In the genomic region with DNA sequence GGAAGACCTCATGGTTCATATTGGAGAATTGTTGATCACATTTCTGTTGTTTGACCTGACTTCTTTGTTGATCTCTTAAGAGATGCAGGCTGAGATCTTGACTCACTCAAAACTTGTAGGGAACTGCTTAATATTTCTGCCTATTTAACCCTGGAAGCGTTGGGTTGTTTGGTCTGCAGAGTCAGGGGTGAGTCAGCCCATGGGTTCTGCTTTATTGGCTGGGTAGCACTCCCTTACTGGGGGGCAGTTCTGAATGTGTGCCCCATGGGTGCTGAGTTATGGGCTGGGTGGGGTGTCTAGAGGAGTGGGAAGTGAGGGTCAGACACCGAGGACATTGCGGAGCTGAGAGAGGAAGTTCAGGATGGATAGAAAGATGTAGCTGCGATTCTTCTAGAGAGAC, we compare ENCODE assay signal across 1 cellular context.
TF ChIP-seq lines count a peak whose summit lies in the region.

No MANE protein-coding gene starts in this region.

TF ChIP-seq in WTC11, 78 proteins besides CTCF, POLR2A, EP300 and RAD21 (continued from another document):
- TF ChIP-seq, protein P1, sequence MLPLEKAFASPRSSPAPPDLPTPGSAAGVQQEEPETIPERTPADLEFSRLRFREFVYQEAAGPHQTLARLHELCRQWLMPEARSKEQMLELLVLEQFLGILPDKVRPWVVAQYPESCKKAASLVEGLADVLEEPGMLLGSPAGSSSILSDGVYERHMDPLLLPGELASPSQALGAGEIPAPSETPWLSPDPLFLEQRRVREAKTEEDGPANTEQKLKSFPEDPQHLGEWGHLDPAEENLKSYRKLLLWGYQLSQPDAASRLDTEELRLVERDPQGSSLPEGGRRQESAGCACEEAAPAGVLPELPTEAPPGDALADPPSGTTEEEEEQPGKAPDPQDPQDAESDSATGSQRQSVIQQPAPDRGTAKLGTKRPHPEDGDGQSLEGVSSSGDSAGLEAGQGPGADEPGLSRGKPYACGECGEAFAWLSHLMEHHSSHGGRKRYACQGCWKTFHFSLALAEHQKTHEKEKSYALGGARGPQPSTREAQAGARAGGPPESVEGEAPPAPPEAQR (CRISPR knock-in tag; IDR thresholded peaks at IDR 0.05): no peak
- TF ChIP-seq NR1H2 (CRISPR knock-in tag; IDR thresholded peaks at IDR 0.05) (no peak), ZBTB21 (CRISPR knock-in tag; IDR thresholded peaks at IDR 0.05; ENCODE audit: borderline replicate concordance) (no peak), RELA (CRISPR knock-in tag; IDR thresholded peaks at IDR 0.05; ENCODE audit: borderline replicate concordance) (no peak), ESRRA (CRISPR knock-in tag; IDR thresholded peaks at IDR 0.05; ENCODE audit: borderline replicate concordance) (no peak), EMX1 (CRISPR knock-in tag; IDR thresholded peaks at IDR 0.05) (no peak), SMAD4 (CRISPR knock-in tag; IDR thresholded peaks at IDR 0.05) (no peak), TP53 (CRISPR knock-in tag; IDR thresholded peaks at IDR 0.05) (no peak)
- TF ChIP-seq, protein P2, sequence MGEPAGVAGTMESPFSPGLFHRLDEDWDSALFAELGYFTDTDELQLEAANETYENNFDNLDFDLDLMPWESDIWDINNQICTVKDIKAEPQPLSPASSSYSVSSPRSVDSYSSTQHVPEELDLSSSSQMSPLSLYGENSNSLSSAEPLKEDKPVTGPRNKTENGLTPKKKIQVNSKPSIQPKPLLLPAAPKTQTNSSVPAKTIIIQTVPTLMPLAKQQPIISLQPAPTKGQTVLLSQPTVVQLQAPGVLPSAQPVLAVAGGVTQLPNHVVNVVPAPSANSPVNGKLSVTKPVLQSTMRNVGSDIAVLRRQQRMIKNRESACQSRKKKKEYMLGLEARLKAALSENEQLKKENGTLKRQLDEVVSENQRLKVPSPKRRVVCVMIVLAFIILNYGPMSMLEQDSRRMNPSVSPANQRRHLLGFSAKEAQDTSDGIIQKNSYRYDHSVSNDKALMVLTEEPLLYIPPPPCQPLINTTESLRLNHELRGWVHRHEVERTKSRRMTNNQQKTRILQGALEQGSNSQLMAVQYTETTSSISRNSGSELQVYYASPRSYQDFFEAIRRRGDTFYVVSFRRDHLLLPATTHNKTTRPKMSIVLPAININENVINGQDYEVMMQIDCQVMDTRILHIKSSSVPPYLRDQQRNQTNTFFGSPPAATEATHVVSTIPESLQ (CRISPR knock-in tag; IDR thresholded peaks at IDR 0.05): no peak
